39 cellular contexts compared by ENCODE assay signal in the genomic region with DNA sequence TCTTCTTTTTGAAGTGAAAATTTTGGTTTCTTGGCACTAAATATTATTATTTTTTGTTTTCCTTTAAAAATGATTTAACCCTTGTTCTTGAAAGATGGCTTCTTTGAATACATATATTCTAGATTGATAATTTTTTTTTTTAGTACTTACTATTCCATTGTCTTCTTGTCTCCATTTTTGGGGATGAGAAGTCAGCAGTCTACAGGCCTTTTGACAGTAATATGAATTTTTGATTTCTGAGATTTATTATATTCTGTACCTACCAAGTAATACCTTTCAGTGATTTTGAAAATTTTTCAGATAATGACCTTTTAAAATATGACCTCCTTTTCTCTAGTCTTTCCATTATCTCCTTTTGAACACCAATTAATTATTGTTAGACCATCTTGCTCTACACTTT.
"Had no signal": no experiment of that assay in that cellular context is flagged by ENCODE, and none has a peak within 500 bp of the region (broad histone marks: within the 10 kb centered on the region; RNA-seq: fewer than 3 reads in every experiment).

No MANE protein-coding gene starts in this region.

- ATAC-seq: activated naive CD4-positive, alpha-beta T cell treated with anti-CD3 and anti-CD28 coated beads, Interleukin-2, amount 50 U/mL, for 72 hours; activated naive CD8-positive, alpha-beta T cell treated with anti-CD3 and anti-CD28 coated beads, Interleukin-2, amount 50 U/mL, for 24 hours; activated T-cell treated with anti-CD3 and anti-CD28 coated beads, Interleukin-2, amount 50 U/mL, for 4 hours; activated T-cell treated with anti-CD3 and anti-CD28 coated beads, Interleukin-2, amount 50 U/mL, for 72 hours; activated T-helper 17 cell treated with anti-CD3 and anti-CD28 coated beads, Interleukin-2, amount 50 U/mL, for 72 hours; body of pancreas had no signal

- H3K4me3 ChIP-seq: adrenal gland, ascending aorta, body of pancreas, breast epithelium, cardiac muscle cell had no signal

- H3K27me3 ChIP-seq: adrenal gland, ascending aorta, body of pancreas, brain microvascular endothelial cell, breast epithelium, cardiac muscle cell had no signal

- DNase-seq: activated effector memory CD4-positive, alpha-beta T cell treated with anti-CD3 and anti-CD28 coated beads, Interleukin-2, amount 50 U/mL, for 16 hours; activated effector memory CD4-positive, alpha-beta T cell treated with Interleukin-2 at 50 U/mL for 16 hours; activated gamma-delta T cell; activated gamma-delta T cell treated with Interleukin-2 at 50 U/mL for 16 hours; activated naive CD4-positive, alpha-beta T cell; activated naive CD4-positive, alpha-beta T cell treated with anti-CD3 and anti-CD28 coated beads for 36 hours; activated naive CD4-positive, alpha-beta T cell treated with anti-CD3 and anti-CD28 coated beads, Interleukin-2, amount 10 ng/mL, durations not matched to agents 7 days and 5 days; activated naive CD4-positive, alpha-beta T cell treated with anti-CD3 and anti-CD28 coated beads, Interleukin-2, amount 50 U/mL, for 16 hours; activated naive CD4-positive, alpha-beta T cell treated with Interleukin-2 at 50 U/mL for 16 hours; activated naive CD8-positive, alpha-beta T cell treated with anti-CD3 and anti-CD28 coated beads for 36 hours; activated naive CD8-positive, alpha-beta T cell treated with anti-CD3 and anti-CD28 coated beads, Interleukin-2, amount 10 ng/mL, durations not matched to agents 7 days and 5 days; activated naive CD8-positive, alpha-beta T cell treated with anti-CD3 and anti-CD28 coated beads, Interleukin-2, amount 50 U/mL, for 24 hours; activated T-cell treated with anti-CD3 and anti-CD28 coated beads, Interleukin-2, amount 50 U/mL, for 24 hours; activated T-cell treated with anti-CD3 and anti-CD28 coated beads, Interleukin-2, amount 50 U/mL, for 4 hours; activated T-cell treated with anti-CD3 and anti-CD28 coated beads, Interleukin-2, amount 50 U/mL, for 48 hours; activated T-cell treated with anti-CD3 and anti-CD28 coated beads, Interleukin-2, amount 50 U/mL, for 72 hours; adrenal gland; amniotic stem cell; amygdala; anterior cingulate cortex; aorta; body of pancreas; brain microvascular endothelial cell; caudate nucleus; central memory CD4-positive, alpha-beta T cell; cerebellar nuclear complex had no signal

- H3K27me3 Mint-ChIP-seq: activated naive CD4-positive, alpha-beta T cell treated with anti-CD3 and anti-CD28 coated beads, Interleukin-2, amount 10 ng/mL, durations not matched to agents 7 days and 5 days; activated naive CD8-positive, alpha-beta T cell treated with anti-CD3 and anti-CD28 coated beads, Interleukin-2, amount 10 ng/mL, durations not matched to agents 7 days and 5 days; activated T-cell treated with anti-CD3 and anti-CD28 coated beads, Interleukin-2, amount 50 U/mL, for 24 hours; brain; central memory CD8-positive, alpha-beta T cell had no signal

- H3K4me3 Mint-ChIP-seq: activated naive CD4-positive, alpha-beta T cell treated with anti-CD3 and anti-CD28 coated beads for 36 hours; activated naive CD4-positive, alpha-beta T cell treated with anti-CD3 and anti-CD28 coated beads, Interleukin-2, amount 10 ng/mL, durations not matched to agents 7 days and 5 days; activated naive CD4-positive, alpha-beta T cell treated with anti-CD3 and anti-CD28 coated beads, Interleukin-2, amount 50 U/mL, for 24 hours; activated naive CD8-positive, alpha-beta T cell; activated naive CD8-positive, alpha-beta T cell treated with anti-CD3 and anti-CD28 coated beads for 36 hours; activated naive CD8-positive, alpha-beta T cell treated with anti-CD3 and anti-CD28 coated beads, Interleukin-2, amount 10 ng/mL, durations not matched to agents 7 days and 5 days; activated naive CD8-positive, alpha-beta T cell treated with anti-CD3 and anti-CD28 coated beads, Interleukin-2, amount 50 U/mL, for 24 hours; activated T-cell treated with anti-CD3 and anti-CD28 coated beads, Interleukin-2, amount 50 U/mL, for 24 hours; activated T-cell treated with anti-CD3 and anti-CD28 coated beads, Interleukin-2, amount 50 U/mL, for 4 hours; activated T-cell treated with anti-CD3 and anti-CD28 coated beads, Interleukin-2, amount 50 U/mL, for 72 hours; activated T-helper 1 cell treated with anti-CD3 and anti-CD28 coated beads, Interleukin-12 subunit alpha, Interleukin-12 subunit beta, Interleukin-2, Interleukin-4 antibody, amounts not matched to agents 30 ng/mL and 10 ng/mL and 1 ng/mL, durations not matched to agents 14 hours and 24 hours and 36 hours; activated T-helper 17 cell treated with anti-CD3 and anti-CD28 coated beads, Interleukin-2, amount 50 U/mL, for 72 hours; brain; central memory CD8-positive, alpha-beta T cell had no signal

- H3K9me3 ChIP-seq: adrenal gland, ascending aorta, body of pancreas had no signal

- H3K4me1 ChIP-seq: adrenal gland, ascending aorta, body of pancreas, breast epithelium had no signal

- H3K27ac ChIP-seq: adrenal gland, ascending aorta, body of pancreas, brain microvascular endothelial cell, breast epithelium, cardiac muscle cell had no signal

- H3K36me3 ChIP-seq: adrenal gland, ascending aorta, brain microvascular endothelial cell, breast epithelium, cardiac muscle cell had no signal

- H3K27ac Mint-ChIP-seq: activated naive CD4-positive, alpha-beta T cell treated with anti-CD3 and anti-CD28 coated beads for 36 hours; activated naive CD4-positive, alpha-beta T cell treated with anti-CD3 and anti-CD28 coated beads, Interleukin-2, amount 10 ng/mL, durations not matched to agents 7 days and 5 days; activated naive CD4-positive, alpha-beta T cell treated with anti-CD3 and anti-CD28 coated beads, Interleukin-2, amount 50 U/mL, for 24 hours; activated naive CD4-positive, alpha-beta T cell treated with anti-CD3 and anti-CD28 coated beads, Interleukin-2, amount 50 U/mL, for 72 hours; activated naive CD8-positive, alpha-beta T cell; activated naive CD8-positive, alpha-beta T cell treated with anti-CD3 and anti-CD28 coated beads for 36 hours; activated naive CD8-positive, alpha-beta T cell treated with anti-CD3 and anti-CD28 coated beads, Interleukin-2, amount 10 ng/mL, durations not matched to agents 7 days and 5 days; activated naive CD8-positive, alpha-beta T cell treated with anti-CD3 and anti-CD28 coated beads, Interleukin-2, amount 50 U/mL, for 24 hours; activated T-cell treated with anti-CD3 and anti-CD28 coated beads, Interleukin-2, amount 50 U/mL, for 24 hours; activated T-cell treated with anti-CD3 and anti-CD28 coated beads, Interleukin-2, amount 50 U/mL, for 72 hours; activated T-helper 1 cell treated with anti-CD3 and anti-CD28 coated beads, Interleukin-12 subunit alpha, Interleukin-12 subunit beta, Interleukin-2, Interleukin-4 antibody, amounts not matched to agents 30 ng/mL and 10 ng/mL and 1 ng/mL, durations not matched to agents 14 hours and 24 hours and 36 hours; activated T-helper 17 cell treated with anti-CD3 and anti-CD28 coated beads, Interleukin-2, amount 50 U/mL, for 72 hours; activated T-helper 2 cell treated with anti-CD3 and anti-CD28 coated beads, Interferon-gamma antibody, Interleukin-2, Interleukin-4, amounts not matched to agents 10 μg/mL and 5 μg/mL and 100 μg/mL, durations not matched to agents 14 hours and 24 hours and 36 hours; brain had no signal

- H3K4me1 Mint-ChIP-seq: activated naive CD4-positive, alpha-beta T cell treated with anti-CD3 and anti-CD28 coated beads, Interleukin-2, amount 10 ng/mL, durations not matched to agents 7 days and 5 days; activated naive CD4-positive, alpha-beta T cell treated with anti-CD3 and anti-CD28 coated beads, Interleukin-2, amount 50 U/mL, for 24 hours; activated naive CD8-positive, alpha-beta T cell treated with anti-CD3 and anti-CD28 coated beads for 36 hours; activated naive CD8-positive, alpha-beta T cell treated with anti-CD3 and anti-CD28 coated beads, Interleukin-2, amount 10 ng/mL, durations not matched to agents 7 days and 5 days; activated naive CD8-positive, alpha-beta T cell treated with anti-CD3 and anti-CD28 coated beads, Interleukin-2, amount 50 U/mL, for 24 hours; activated T-helper 17 cell treated with anti-CD3 and anti-CD28 coated beads, Interleukin-2, amount 50 U/mL, for 72 hours; central memory CD8-positive, alpha-beta T cell had no signal

- H3K36me3 Mint-ChIP-seq: activated naive CD4-positive, alpha-beta T cell treated with anti-CD3 and anti-CD28 coated beads, Interleukin-2, amount 10 ng/mL, durations not matched to agents 7 days and 5 days; activated naive CD4-positive, alpha-beta T cell treated with anti-CD3 and anti-CD28 coated beads, Interleukin-2, amount 50 U/mL, for 24 hours; activated naive CD8-positive, alpha-beta T cell; activated naive CD8-positive, alpha-beta T cell treated with anti-CD3 and anti-CD28 coated beads for 36 hours; activated naive CD8-positive, alpha-beta T cell treated with anti-CD3 and anti-CD28 coated beads, Interleukin-2, amount 10 ng/mL, durations not matched to agents 7 days and 5 days; brain had no signal

- FAIRE-seq: astrocyte, bronchial epithelial cell had no signal
